In the genomic region with DNA sequence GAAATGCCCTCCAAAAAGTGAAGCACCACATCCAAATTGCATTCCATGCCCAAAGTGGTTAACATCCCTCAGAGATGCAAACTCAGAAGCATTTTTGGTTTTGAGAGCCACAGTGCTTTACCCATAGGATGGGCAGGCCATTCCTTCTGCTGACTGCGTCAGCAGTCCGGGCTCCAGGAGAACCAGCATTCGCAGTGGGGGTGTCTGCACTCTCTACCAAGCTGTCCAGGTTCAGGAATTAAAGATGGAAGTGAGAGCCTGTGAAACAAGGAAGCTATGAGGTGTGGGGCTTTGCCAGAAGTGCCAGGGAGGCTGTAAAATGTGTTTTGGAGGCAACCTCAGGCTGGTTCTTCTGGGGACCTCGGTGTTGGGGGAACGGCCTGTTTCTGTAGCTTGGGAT, we compare ENCODE assay signal across 13 cellular contexts.
DNase-seq lines count a peak whose midpoint lies in the region; TF ChIP-seq lines count a peak whose summit lies in the region.
"Had no signal": no experiment of that assay in that cellular context is flagged by ENCODE, and none has a peak within 500 bp of the region (broad histone marks: within the 10 kb centered on the region; RNA-seq: fewer than 3 reads in every experiment).

No MANE protein-coding gene starts in this region.

- no peak for TF ChIP-seq POLR2A in prostate gland (IDR thresholded peaks at IDR 0.05)

- intact Hi-C loops in prostate gland (cut with DNase I), result no loop called here

- H3K27ac Mint-ChIP-seq in brain, result peak overlapping the region in 4 of 5 experiments; percentile 56 to 86 (median 76)
- peak overlapping the region; percentile 50 for H3K27ac Mint-ChIP-seq in neural crest cell (ENCODE audit: unreplicated experiment)
- H3K27ac Mint-ChIP-seq: CD4-positive, CD25-positive, alpha-beta regulatory T cell; HFFc6 had no signal

- H4K20me1 ChIP-seq in BLaER1 treated with 17β-estradiol and CSF1 and Interleukin-3, amounts not matched to agents 10 nM and 100 nM, result peaks cover 9 to 61% (median 43%) of the 10 kb centered on the region in 11 experiments; a peak in 18 of 22 replicates

- H3K4me1 ChIP-seq in BLaER1 treated with 17β-estradiol and CSF1 and Interleukin-3, amounts not matched to agents 10 nM and 100 nM, result peaks cover 22 to 92% (median 86%) of the 10 kb centered on the region in 10 experiments
- H3K4me1 ChIP-seq in prostate gland (replicated peaks), result no peaks in the 10 kb centered on the region
- H3K4me1 ChIP-seq: BE2C had no signal

- no peaks in the 10 kb centered on the region for H3K36me3 ChIP-seq in BLaER1 treated with 17β-estradiol and CSF1 and Interleukin-3, amounts not matched to agents 10 nM and 100 nM
- H3K36me3 ChIP-seq in prostate gland, result no peaks in the 10 kb centered on the region
- H3K36me3 ChIP-seq: BE2C had no signal

- WGBS in prostate gland, result 81% methylated on average over 5 of the region's 5 CpGs

- peak overlapping the region in 1 of 11 experiments; percentile 12; a peak in 1 of 22 replicates for H3K27ac ChIP-seq in BLaER1 treated with 17β-estradiol and CSF1 and Interleukin-3, amounts not matched to agents 10 nM and 100 nM
- no peak overlapping the region for H3K27ac ChIP-seq in prostate gland

- peaks cover 72% of the 10 kb centered on the region for H3K4me1 Mint-ChIP-seq in brain
- H3K4me1 Mint-ChIP-seq in neural crest cell, result peaks cover 51% of the 10 kb centered on the region

- no peaks in the 10 kb centered on the region for H3K27me3 ChIP-seq in BLaER1 treated with 17β-estradiol and CSF1 and Interleukin-3, amounts not matched to agents 10 nM and 100 nM
- no peaks in the 10 kb centered on the region for H3K27me3 ChIP-seq in prostate gland (replicated peaks; ENCODE audit: insufficient read depth)
- H3K27me3 ChIP-seq: BE2C had no signal

- peak; percentile 10 for DNase-seq in RPMI7951 (ENCODE audit: low read depth)
- no peak for DNase-seq in neural crest cell (ENCODE audit: low read depth, low spot score)
- DNase-seq in GM13977 (ENCODE audit: low spot score), result no peak
- DNase-seq in prostate gland (ENCODE audit: low spot score), result no peak
- DNase-seq in cortex of kidney (lab: John Stamatoyannopoulos, UW), result no peak
- DNase-seq in NCI-H510A (lab: John Stamatoyannopoulos, UW), result no peak
- DNase-seq: BE2C; CD4-positive, CD25-positive, alpha-beta regulatory T cell; DMS79; HCEC 1CT; HFFc6 had no signal

- peaks cover 25% of the 10 kb centered on the region for H3K36me3 Mint-ChIP-seq in brain
- peaks cover 4% of the 10 kb centered on the region for H3K36me3 Mint-ChIP-seq in neural crest cell (ENCODE audit: low read depth)
- H3K36me3 Mint-ChIP-seq: CD4-positive, CD25-positive, alpha-beta regulatory T cell had no signal

- no peak overlapping the region for H3K4me3 ChIP-seq in BLaER1 treated with 17β-estradiol and CSF1 and Interleukin-3, amounts not matched to agents 10 nM and 100 nM
- H3K4me3 ChIP-seq in prostate gland, result no peak overlapping the region

- peaks cover 0 to 26% (median 5%) of the 10 kb centered on the region in 5 experiments for H3K9me3 Mint-ChIP-seq in brain
- no peaks in the 10 kb centered on the region for H3K9me3 Mint-ChIP-seq in neural crest cell
- H3K9me3 Mint-ChIP-seq: HFFc6 had no signal

- no peaks in the 10 kb centered on the region for H3K9me3 ChIP-seq in BLaER1 treated with 17β-estradiol and CSF1 and Interleukin-3, amounts not matched to agents 10 nM and 100 nM (replicated peaks in 1 of 11)
- H3K9me3 ChIP-seq in prostate gland, result no peaks in the 10 kb centered on the region
- H3K9me3 ChIP-seq: BE2C had no signal

- peak overlapping the region in 9 of 11 experiments; percentile 12 to 88 (median 64); a peak in 17 of 22 replicates for H3K4me2 ChIP-seq in BLaER1 treated with 17β-estradiol and CSF1 and Interleukin-3, amounts not matched to agents 10 nM and 100 nM

- no peaks in the 10 kb centered on the region for H3K27me3 Mint-ChIP-seq in brain
- no peaks in the 10 kb centered on the region for H3K27me3 Mint-ChIP-seq in neural crest cell (ENCODE audit: low read depth)
- H3K27me3 Mint-ChIP-seq: CD4-positive, CD25-positive, alpha-beta regulatory T cell had no signal

- H3K4me3 Mint-ChIP-seq in brain (no peak overlapping the region), neural crest cell (no peak overlapping the region)
- H3K4me3 Mint-ChIP-seq: CD4-positive, CD25-positive, alpha-beta regulatory T cell; HFFc6 had no signal

- in situ Hi-C loops in GM13977 (cut with MboI; ENCODE audit: low pct_unique_long_range_greater_than_20kb, low sequenced_read_pairs, unreplicated experiment), result no loop called here

- no peak for TF ChIP-seq CTCF in brain (conservative IDR thresholded peaks at IDR 0.05)
- no peak for TF ChIP-seq CTCF in neural crest cell (conservative IDR thresholded peaks at IDR 0.05)
- TF ChIP-seq CTCF in GM13977 (IDR thresholded peaks at IDR 0.05; ENCODE audit: extremely low read depth, insufficient read depth, missing control alignments), result no peak
- TF ChIP-seq CTCF in prostate gland (IDR thresholded peaks at IDR 0.05), result no peak

- no peak overlapping the region for H3K9ac ChIP-seq in BLaER1 treated with 17β-estradiol and CSF1 and Interleukin-3, amounts not matched to agents 10 nM and 100 nM
